ENCODE assay signal across 8 cellular contexts in the genomic region with DNA sequence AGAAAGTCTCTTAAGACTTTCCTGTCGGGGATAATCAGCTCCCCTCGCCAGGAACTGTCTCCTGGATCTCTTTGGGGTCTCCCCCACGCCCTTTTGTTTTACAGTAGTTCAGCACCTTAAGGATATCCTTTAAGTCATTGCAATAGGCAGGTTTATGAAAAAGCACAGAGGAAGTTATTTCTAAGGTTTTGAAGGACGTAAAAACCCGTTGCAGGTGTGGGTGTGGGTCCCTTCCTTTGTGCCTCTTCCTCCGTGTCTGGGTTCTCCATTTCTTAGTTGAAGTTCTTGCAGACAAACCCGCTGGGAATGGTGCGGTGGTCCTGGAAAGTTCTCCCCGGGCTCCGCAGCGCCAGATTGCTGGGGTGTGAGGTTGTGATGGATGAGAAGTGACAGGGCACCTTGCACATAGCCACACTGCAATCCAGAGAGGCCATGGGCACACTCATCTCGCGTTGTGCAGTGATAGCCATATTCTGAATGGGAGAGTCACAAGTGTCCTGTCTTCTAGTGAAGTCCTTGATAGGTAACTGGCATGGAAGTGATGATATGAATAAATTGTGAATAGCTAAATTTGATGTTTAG.
DNase-seq lines count a peak whose midpoint lies in the region; TF ChIP-seq lines count a peak whose summit lies in the region.

No MANE protein-coding gene starts in this region.

- TF ChIP-seq CTCF in CD14-positive monocyte (IDR thresholded peaks at IDR 0.05) = no peak
- TF ChIP-seq CTCF in astrocyte of the spinal cord (IDR thresholded peaks at IDR 0.05; ENCODE audit: low read depth, low read length) = no peak
- TF ChIP-seq CTCF in liver (IDR thresholded peaks at IDR 0.05; ENCODE audit: low read depth, low read length, missing input control) = no peak
- TF ChIP-seq CTCF in transverse colon (IDR thresholded peaks at IDR 0.05) = no peak

- no peak for TF ChIP-seq POLR2A in transverse colon (IDR thresholded peaks at IDR 0.05)

- peaks cover 4% of the 10 kb centered on the region in 2 donors for H3K36me3 Mint-ChIP-seq in CD14-positive monocyte

- peak overlapping the region in 5 of 7 donors; percentile 11 to 88 (median 60) for H3K27ac Mint-ChIP-seq in CD14-positive monocyte

- TF ChIP-seq RAD21 in liver (IDR thresholded peaks at IDR 0.05) = no peak

- in situ Hi-C loops in astrocyte of the spinal cord (cut with HindIII; ENCODE audit: low sequenced_read_pairs) = no loop called here
- in situ Hi-C loops in transverse colon (cut with MboI; ENCODE audit: low pct_ligation_motif_present in 1 of 4, low pct_unique_long_range_greater_than_20kb in 1 of 4, low sequenced_read_pairs in 3 of 4) = no loop called here

- H3K36me3 ChIP-seq in HUES48 (ENCODE audit: control insufficient read depth, insufficient read depth, low read length) = peaks cover 4% of the 10 kb centered on the region; the same call in 1 of the 2 replicates
- H3K36me3 ChIP-seq in liver (ENCODE audit: control insufficient read depth in 4 of 4, insufficient read depth in 3 of 4, low read depth in 1 of 4, low read length in 3 of 4) = no peaks in the 10 kb centered on the region
- no peaks in the 10 kb centered on the region for H3K36me3 ChIP-seq in transverse colon

- H3K4me3 ChIP-seq in HUES48 (ENCODE audit: low read depth, low read length) = peak overlapping the region; percentile 68
- H3K4me3 ChIP-seq in astrocyte of the spinal cord (ENCODE audit: low read depth, low read length) = peak overlapping the region; percentile 69
- H3K4me3 ChIP-seq in liver (ENCODE audit: low read depth in 1 of 3, low read length in 3 of 3) = peak overlapping the region; percentile 56 to 100 (median 66)
- peak overlapping the region; percentile 52 to 87 (median 60) for H3K4me3 ChIP-seq in transverse colon

- H3K9me3 ChIP-seq in HUES48 (ENCODE audit: control insufficient read depth, insufficient read depth, low read length) (peaks cover 4% of the 10 kb centered on the region), liver (ENCODE audit: control insufficient read depth in 4 of 4, low read length in 3 of 4) (no peaks in the 10 kb centered on the region), transverse colon (no peaks in the 10 kb centered on the region)

- WGBS in liver = 63% methylated on average over 13 of the region's 13 CpGs
- WGBS in transverse colon (ENCODE audit: low coverage in 1 of 2), 2 donors = 43 to 47% methylated on average over 5 to 13 of the region's 13 CpGs

- H3K27ac ChIP-seq in HUES48 (ENCODE audit: low read depth, low read length) = no peak overlapping the region
- H3K27ac ChIP-seq in liver (ENCODE audit: low read depth in 1 of 2, low read length in 2 of 2) = no peak overlapping the region
- H3K27ac ChIP-seq in transverse colon = peak overlapping the region; percentile 85 to 96 (median 92)

- H3K4me1 Mint-ChIP-seq in CD14-positive monocyte = peaks cover 26% of the 10 kb centered on the region

- intact Hi-C loops in CD14-positive monocyte (cut with micrococcal nuclease) (loop anchor here in 1 of 2 donors (5.0 kb wide), 1 partner anchor 324 kb away; no protein-coding TSS in a partner anchor), transverse colon (cut with DNase I; ENCODE audit: low total_unique reads) (no loop called here)

- H3K4me1 ChIP-seq in HUES48 (ENCODE audit: control insufficient read depth, insufficient read depth, low read length) (peaks cover 7% of the 10 kb centered on the region), liver (ENCODE audit: control insufficient read depth in 4 of 4, insufficient read depth in 4 of 4, low read length in 3 of 4) (peaks cover 0 to 15% (median 4%) of the 10 kb centered on the region in 4 donors), transverse colon (peaks cover 0 to 29% (median 26%) of the 10 kb centered on the region in 4 donors)

- peaks cover 0 to 6% (median 0%) of the 10 kb centered on the region in 7 donors for H3K9me3 Mint-ChIP-seq in CD14-positive monocyte

- DNase-seq in CD14-positive monocyte (ENCODE audit: low spot score) = no peak
- no peak for DNase-seq in astrocyte of the spinal cord (ENCODE audit: low read depth, low spot score)
- no peak for DNase-seq in transverse colon
- DNase-seq in ecto neural progenitor cell (ENCODE audit: low spot score) = no peak
- DNase-seq in NCI-H2196 treated with DMSO at 0.1 percent for 48 hours (lab: John Stamatoyannopoulos, UW; ENCODE audit: unreplicated experiment) = no peak
- DNase-seq in NCI-H226 = no peak

- H3K9ac ChIP-seq in HUES48 (ENCODE audit: low read depth, low read length) = peak overlapping the region; percentile 9; the same call in 1 of the 2 replicates
- H3K9ac ChIP-seq in liver (ENCODE audit: low read depth in 1 of 2, low read length in 2 of 2) = peak overlapping the region in 1 of 2 donors; percentile 16

- H3K27me3 Mint-ChIP-seq in CD14-positive monocyte (ENCODE audit: low read depth in 3 of 3) = peaks cover 22 to 23% (median 23%) of the 10 kb centered on the region in 3 donors

- H3K27me3 ChIP-seq in HUES48 (ENCODE audit: control insufficient read depth, insufficient read depth, low read length) (peaks cover 11% of the 10 kb centered on the region), liver (ENCODE audit: control insufficient read depth in 4 of 4, insufficient read depth in 4 of 4, low read length in 3 of 4) (no peaks in the 10 kb centered on the region), transverse colon (no peaks in the 10 kb centered on the region)

- TF ChIP-seq EP300 in transverse colon (IDR thresholded peaks at IDR 0.05; ENCODE audit: low read depth) = no peak

- peak overlapping the region; percentile 94 to 97 for H3K4me3 Mint-ChIP-seq in CD14-positive monocyte

TF ChIP-seq in liver, 16 proteins besides CTCF, POLR2A, EP300 and RAD21:
- TF ChIP-seq, protein P1, sequence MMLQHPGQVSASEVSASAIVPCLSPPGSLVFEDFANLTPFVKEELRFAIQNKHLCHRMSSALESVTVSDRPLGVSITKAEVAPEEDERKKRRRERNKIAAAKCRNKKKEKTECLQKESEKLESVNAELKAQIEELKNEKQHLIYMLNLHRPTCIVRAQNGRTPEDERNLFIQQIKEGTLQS (IDR thresholded peaks at IDR 0.05) = no peak
- no peak for TF ChIP-seq NR2F2 (IDR thresholded peaks at IDR 0.05)
- TF ChIP-seq TAF1 (conservative IDR thresholded peaks at IDR 0.05) = no peak
- no peak for TF ChIP-seq SP1 (IDR thresholded peaks at IDR 0.05)
- no peak for TF ChIP-seq JUND (IDR thresholded peaks at IDR 0.05)
- TF ChIP-seq HNF4G (IDR thresholded peaks at IDR 0.05) = no peak
- no peak for TF ChIP-seq ZBTB33 (IDR thresholded peaks at IDR 0.05)
- TF ChIP-seq RXRA (IDR thresholded peaks at IDR 0.05) = no peak
- TF ChIP-seq, protein P2, sequence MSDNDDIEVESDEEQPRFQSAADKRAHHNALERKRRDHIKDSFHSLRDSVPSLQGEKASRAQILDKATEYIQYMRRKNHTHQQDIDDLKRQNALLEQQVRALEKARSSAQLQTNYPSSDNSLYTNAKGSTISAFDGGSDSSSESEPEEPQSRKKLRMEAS (IDR thresholded peaks at IDR 0.05) = no peak
- no peak for TF ChIP-seq FOXA1 (IDR thresholded peaks at IDR 0.05)
- no peak for TF ChIP-seq EGR1 (IDR thresholded peaks at IDR 0.05; ENCODE audit: low read depth in 2 of 2)
- no peak for TF ChIP-seq FOXA2 (IDR thresholded peaks at IDR 0.05)
- no peak for TF ChIP-seq GABPA (IDR thresholded peaks at IDR 0.05 in 1 of 2, conservative IDR thresholded peaks at IDR 0.05 in 1 of 2)
- TF ChIP-seq HNF4A (conservative IDR thresholded peaks at IDR 0.05) = no peak
- no peak for TF ChIP-seq YY1 (IDR thresholded peaks at IDR 0.05)

Comparison
In these comparisons a context has a peak if more than half of its experiments do, and no peak if none do; other contexts are left out.
1. H3K27ac ChIP-seq: peak in transverse colon (4 of 4); none in HUES48 (single experiment) and liver (0 of 2).
2. Peak in every context shown above with its lines, with median percentiles within 50 percentile points of each other: H3K4me3 ChIP-seq.